13 cellular contexts compared by ENCODE assay signal in genomic region chr16:27749946-27750345, GRCh38.
DNase-seq lines count a peak whose midpoint lies in the region; ATAC-seq and TF ChIP-seq lines count a peak whose summit lies in the region.
"Had no signal": no experiment of that assay in that cellular context is flagged by ENCODE, and none has a peak within 500 bp of the region (broad histone marks: within the 10 kb centered on the region; RNA-seq: fewer than 3 reads in every experiment).

No MANE protein-coding gene starts in this region.

- H3K9me3 ChIP-seq in lower lobe of right lung: no peaks in the 10 kb centered on the region
- peaks cover 2% of the 10 kb centered on the region for H3K9me3 ChIP-seq in osteoblast (ENCODE audit: low read depth, low read length)

- H3K4me1 ChIP-seq in lower lobe of right lung: no peaks in the 10 kb centered on the region
- peaks cover 6% of the 10 kb centered on the region for H3K4me1 ChIP-seq in osteoblast (ENCODE audit: insufficient read depth, low read length)

- no peak overlapping the region for H2AFZ ChIP-seq in osteoblast (ENCODE audit: low read length)
- H2AFZ ChIP-seq: GM23338 had no signal

- H3K9me3 Mint-ChIP-seq in HFFc6 (peaks cover 6% of the 10 kb centered on the region), WTC11 (peaks cover 5% of the 10 kb centered on the region)
- no peaks in the 10 kb centered on the region for H3K9me3 Mint-ChIP-seq in stimulated activated naive B cell treated with anti-CD40 and anti-IgM and Interleukin-4, amounts not matched to agents 10 μg/mL and 1 μg/mL and 100 μg/mL, for 72 hours
- H3K9me3 Mint-ChIP-seq: CD4-positive, alpha-beta memory T cell; GM23338 had no signal

- no peak overlapping the region for H3K27ac ChIP-seq in lower lobe of right lung
- H3K27ac ChIP-seq in osteoblast (ENCODE audit: low read depth, low read length): no peak overlapping the region

- DNase-seq in HFFc6 (no peak), WTC11 (ENCODE audit: low spot score) (no peak), lower lobe of right lung (peak; percentile 24), osteoblast (ENCODE audit: insufficient read length, low spot score, missing footprints) (peak; percentile 63), DMS53 (lab: John Stamatoyannopoulos, UW) (no peak), GM13977 (ENCODE audit: low spot score) (no peak)
- DNase-seq in stimulated activated naive B cell treated with anti-CD40 and anti-IgM and Interleukin-4, amounts not matched to agents 10 μg/mL and 1 μg/mL and 100 μg/mL, for 72 hours: no peak
- DNase-seq: Calu3; CD4-positive, alpha-beta memory T cell; COR-L47; DND-41 had no signal

- H3K36me3 Mint-ChIP-seq in HFFc6 (ENCODE audit: low read depth): peaks cover 14% of the 10 kb centered on the region
- peaks cover 9% of the 10 kb centered on the region for H3K36me3 Mint-ChIP-seq in WTC11
- H3K36me3 Mint-ChIP-seq in stimulated activated naive B cell treated with anti-CD40 and anti-IgM and Interleukin-4, amounts not matched to agents 10 μg/mL and 1 μg/mL and 100 μg/mL, for 72 hours: peaks cover 31 to 34% of the 10 kb centered on the region in 2 donors

- POLR2A ChIA-PET in WTC11 (lab: Charles Lee): no interaction called here

- H3K27me3 Mint-ChIP-seq in HFFc6 (ENCODE audit: insufficient read depth) (peaks cover 3% of the 10 kb centered on the region), WTC11 (ENCODE audit: low read depth) (no peaks in the 10 kb centered on the region)
- no peaks in the 10 kb centered on the region for H3K27me3 Mint-ChIP-seq in stimulated activated naive B cell treated with anti-CD40 and anti-IgM and Interleukin-4, amounts not matched to agents 10 μg/mL and 1 μg/mL and 100 μg/mL, for 72 hours
- H3K27me3 Mint-ChIP-seq: CD4-positive, alpha-beta memory T cell had no signal

- intact Hi-C loops in lower lobe of right lung (cut with DNase I): no loop called here

- H3K27ac Mint-ChIP-seq in HFFc6 (peak overlapping the region; percentile 70), WTC11 (0 out of 2 replicates have a peak overlapping the region, but pooled peaks have one; percentile 6)
- no peak overlapping the region for H3K27ac Mint-ChIP-seq in stimulated activated naive B cell treated with anti-CD40 and anti-IgM and Interleukin-4, amounts not matched to agents 10 μg/mL and 1 μg/mL and 100 μg/mL, for 72 hours
- H3K27ac Mint-ChIP-seq: GM23338 had no signal

- H3K4me3 ChIP-seq in lower lobe of right lung (no peak overlapping the region), osteoblast (ENCODE audit: insufficient read depth, low read length) (no peak overlapping the region)
- H3K4me3 ChIP-seq: GM23338 had no signal

- CTCF ChIA-PET in WTC11 (lab: Charles Lee): interaction anchor here (1.1 to 1.9 kb wide), 3 partner anchors 25 to 110 kb away, joined by 4 read pairs; no protein-coding TSS in a partner anchor

- in situ Hi-C loops in GM13977 (cut with MboI; ENCODE audit: low pct_unique_long_range_greater_than_20kb, low sequenced_read_pairs, unreplicated experiment): no loop called here

- H3K79me2 ChIP-seq in osteoblast (ENCODE audit: insufficient read depth, low read length): no peaks in the 10 kb centered on the region

- H3K36me3 ChIP-seq in lower lobe of right lung: peaks cover 24% of the 10 kb centered on the region
- no peaks in the 10 kb centered on the region for H3K36me3 ChIP-seq in osteoblast (ENCODE audit: insufficient read depth, low read length)

- no peak for TF ChIP-seq CTCF in HFFc6 (IDR thresholded peaks at IDR 0.05)
- no peak for TF ChIP-seq CTCF in WTC11 (IDR thresholded peaks at IDR 0.05)
- TF ChIP-seq CTCF in lower lobe of right lung (IDR thresholded peaks at IDR 0.05): no peak
- TF ChIP-seq CTCF in osteoblast (IDR thresholded peaks at IDR 0.05; ENCODE audit: extremely low read depth, low read depth, low read length): no peak
- no peak for TF ChIP-seq CTCF in GM13977 (IDR thresholded peaks at IDR 0.05; ENCODE audit: extremely low read depth, insufficient read depth, missing control alignments)

- H3K4me3 Mint-ChIP-seq in HFFc6 (no peak overlapping the region), WTC11 (no peak overlapping the region)
- H3K4me3 Mint-ChIP-seq in stimulated activated naive B cell treated with anti-CD40 and anti-IgM and Interleukin-4, amounts not matched to agents 10 μg/mL and 1 μg/mL and 100 μg/mL, for 72 hours: no peak overlapping the region
- H3K4me3 Mint-ChIP-seq: GM23338 had no signal

- H4K20me1 ChIP-seq in osteoblast (ENCODE audit: insufficient read depth, low read length): no peaks in the 10 kb centered on the region

- H3K4me1 Mint-ChIP-seq in HFFc6 (ENCODE audit: low read depth) (peaks cover 24% of the 10 kb centered on the region), WTC11 (peaks cover 11% of the 10 kb centered on the region)
- peaks cover 7 to 13% of the 10 kb centered on the region in 2 donors for H3K4me1 Mint-ChIP-seq in stimulated activated naive B cell treated with anti-CD40 and anti-IgM and Interleukin-4, amounts not matched to agents 10 μg/mL and 1 μg/mL and 100 μg/mL, for 72 hours

- no peak overlapping the region for H3K4me2 ChIP-seq in osteoblast (ENCODE audit: insufficient read depth, low read length)
- H3K4me2 ChIP-seq: GM23338 had no signal

- H3K27me3 ChIP-seq in lower lobe of right lung (ENCODE audit: low read depth) (no peaks in the 10 kb centered on the region), osteoblast (ENCODE audit: insufficient read depth, low read length) (no peaks in the 10 kb centered on the region)

- no peak for ATAC-seq in WTC11
- no peak for ATAC-seq in lower lobe of right lung
- ATAC-seq in stimulated activated naive B cell treated with anti-CD40 and anti-IgM and Interleukin-4, amounts not matched to agents 10 μg/mL and 1 μg/mL and 100 μg/mL, for 72 hours (replicated peaks): no peak
- ATAC-seq in GM21367 (IDR thresholded peaks at IDR 0.05; ENCODE audit: unreplicated experiment): no peak

TF ChIP-seq in WTC11, 78 proteins besides CTCF, POLR2A, EP300 and RAD21:
- TF ChIP-seq NR3C1 (CRISPR knock-in tag; conservative IDR thresholded peaks at IDR 0.05; ENCODE audit: low read depth) (no peak), ZNF121 (CRISPR knock-in tag; IDR thresholded peaks at IDR 0.05) (no peak), ZBTB43 (CRISPR knock-in tag; IDR thresholded peaks at IDR 0.05) (no peak), JUN (CRISPR knock-in tag; IDR thresholded peaks at IDR 0.05) (no peak), OVOL2 (CRISPR knock-in tag; IDR thresholded peaks at IDR 0.05; ENCODE audit: borderline replicate concordance) (no peak), ZNF138 (CRISPR knock-in tag; conservative IDR thresholded peaks at IDR 0.05) (no peak), E2F4 (CRISPR knock-in tag; IDR thresholded peaks at IDR 0.05; ENCODE audit: borderline replicate concordance, low read depth) (no peak), ZNF512 (CRISPR knock-in tag; IDR thresholded peaks at IDR 0.05; ENCODE audit: borderline replicate concordance) (no peak)
TF ChIP-seq in WTC11: peak in this region for 0.

Comparison
In these comparisons a context has a peak if more than half of its experiments do, and no peak if none do; other contexts are left out.
1. DNase-seq: peak in lower lobe of right lung (single experiment) and osteoblast (single experiment); none in HFFc6 (single experiment), WTC11 (single experiment), stimulated activated naive B cell treated with anti-CD40 and anti-IgM and Interleukin-4, amounts not matched to agents 10 μg/mL and 1 μg/mL and 100 μg/mL, for 72 hours (single experiment), DMS53 (single experiment) and GM13977 (single experiment).